Comparison of ENCODE assay signal across 34 cellular contexts in the genomic region with DNA sequence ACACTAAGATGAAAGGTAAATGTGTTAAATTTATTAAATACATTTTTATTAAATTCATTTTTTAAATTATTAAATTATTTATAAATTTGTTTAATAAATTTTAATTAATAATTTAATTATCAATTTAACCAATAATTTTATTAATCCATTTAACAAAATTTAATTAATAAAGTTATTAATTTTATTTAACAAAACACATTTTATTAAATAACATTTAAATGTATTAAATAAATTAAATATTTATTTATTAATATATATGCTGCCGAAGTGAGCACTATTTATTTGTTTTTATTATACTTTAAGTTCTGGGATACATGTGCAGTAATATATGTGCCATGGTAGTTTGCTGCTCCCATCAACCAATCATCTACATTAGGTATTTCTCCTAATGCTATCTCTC.
"Had no signal": no experiment of that assay in that cellular context is flagged by ENCODE, and none has a peak within 500 bp of the region (broad histone marks: within the 10 kb centered on the region; RNA-seq: fewer than 3 reads in every experiment).

No MANE protein-coding gene starts in this region.

- H3K9me3 ChIP-seq: ascending aorta, esophagus squamous epithelium had no signal

- H3K27ac ChIP-seq: ascending aorta, breast epithelium, cardiac muscle cell, coronary artery, dorsolateral prefrontal cortex, esophagus squamous epithelium, heart left ventricle had no signal

- ATAC-seq: activated naive CD4-positive, alpha-beta T cell treated with anti-CD3 and anti-CD28 coated beads, Interleukin-2, amount 50 U/mL, for 72 hours; activated T-cell treated with anti-CD3 and anti-CD28 coated beads, Interleukin-2, amount 50 U/mL, for 72 hours; heart left ventricle; T-helper 17 cell had no signal

- DNase-seq: activated CD4-positive, alpha-beta memory T cell treated with anti-CD3 and anti-CD28 coated beads, Interleukin-2, amount 10 ng/mL, durations not matched to agents 7 days and 5 days; activated CD4-positive, alpha-beta T cell treated with anti-CD3 and anti-CD28 coated beads for 1 hour; activated CD4-positive, alpha-beta T cell treated with anti-CD3 and anti-CD28 coated beads for 4 hours; activated CD4-positive, alpha-beta T cell treated with anti-CD3 and anti-CD28 coated beads, Interleukin-2, amount 10 ng/mL, durations not matched to agents 7 days and 5 days; activated CD4-positive, alpha-beta T cell treated with anti-CD3 and anti-CD28 coated beads, Interleukin-2, amount 50 U/mL, for 4 hours; activated CD8-positive, alpha-beta memory T cell treated with anti-CD3 and anti-CD28 coated beads, Interleukin-2, amount 50 U/mL, for 48 hours; activated gamma-delta T cell; activated naive CD4-positive, alpha-beta T cell; activated naive CD4-positive, alpha-beta T cell treated with anti-CD3 and anti-CD28 coated beads, Interleukin-2, amount 10 ng/mL, durations not matched to agents 7 days and 5 days; activated naive CD8-positive, alpha-beta T cell treated with anti-CD3 and anti-CD28 coated beads, Interleukin-2, amount 10 ng/mL, durations not matched to agents 7 days and 5 days; activated T-cell treated with anti-CD3 and anti-CD28 coated beads for 4 hours; activated T-cell treated with anti-CD3 and anti-CD28 coated beads, Interleukin-2, amount 50 U/mL, for 24 hours; activated T-cell treated with anti-CD3 and anti-CD28 coated beads, Interleukin-2, amount 50 U/mL, for 72 hours; central memory CD4-positive, alpha-beta T cell; cerebellar nuclear complex; dorsolateral prefrontal cortex; effector memory CD4-positive, alpha-beta T cell; endodermal cell; erythroblast; esophagus squamous epithelium; foreskin melanocyte; glutamatergic neuron; heart left ventricle; T-helper 1 cell; T-helper 17 cell; T1000 had no signal

- H3K4me3 Mint-ChIP-seq: activated CD4-positive, alpha-beta memory T cell treated with anti-CD3 and anti-CD28 coated beads, Interleukin-2, amount 10 ng/mL, durations not matched to agents 7 days and 5 days; activated CD4-positive, alpha-beta T cell treated with anti-CD3 and anti-CD28 coated beads, Interleukin-2, amount 10 ng/mL, durations not matched to agents 7 days and 5 days; activated naive CD4-positive, alpha-beta T cell treated with anti-CD3 and anti-CD28 coated beads, Interleukin-2, amount 10 ng/mL, durations not matched to agents 7 days and 5 days; activated naive CD8-positive, alpha-beta T cell treated with anti-CD3 and anti-CD28 coated beads, Interleukin-2, amount 10 ng/mL, durations not matched to agents 7 days and 5 days; activated T-cell treated with anti-CD3 and anti-CD28 coated beads, Interleukin-2, amount 50 U/mL, for 24 hours; activated T-cell treated with anti-CD3 and anti-CD28 coated beads, Interleukin-2, amount 50 U/mL, for 72 hours; dendritic cell treated with granulocyte-macrophage colony-stimulating factor and Interleukin-4, amounts not matched to agents 40 ng/mL and 50 ng/mL, for 4 days; endodermal cell; T-helper 17 cell; T-helper 2 cell treated with Interferon-gamma antibody and Interleukin-4, amounts not matched to agents 5 μg/mL and 100 μg/mL, for 36 hours had no signal

- H3K36me3 Mint-ChIP-seq: activated naive CD4-positive, alpha-beta T cell treated with anti-CD3 and anti-CD28 coated beads, Interleukin-2, amount 10 ng/mL, durations not matched to agents 7 days and 5 days; activated naive CD8-positive, alpha-beta T cell treated with anti-CD3 and anti-CD28 coated beads, Interleukin-2, amount 10 ng/mL, durations not matched to agents 7 days and 5 days; brain had no signal

- H3K4me1 ChIP-seq: ascending aorta, breast epithelium, esophagus squamous epithelium, heart left ventricle had no signal

- H3K27me3 ChIP-seq: ascending aorta, breast epithelium, cardiac muscle cell, esophagus squamous epithelium, heart left ventricle had no signal

- H3K36me3 ChIP-seq: ascending aorta, breast epithelium, cardiac muscle cell, esophagus squamous epithelium, heart left ventricle had no signal

- H3K4me1 Mint-ChIP-seq: activated CD4-positive, alpha-beta memory T cell treated with anti-CD3 and anti-CD28 coated beads, Interleukin-2, amount 10 ng/mL, durations not matched to agents 7 days and 5 days; activated CD4-positive, alpha-beta T cell treated with anti-CD3 and anti-CD28 coated beads, Interleukin-2, amount 10 ng/mL, durations not matched to agents 7 days and 5 days; activated naive CD4-positive, alpha-beta T cell treated with anti-CD3 and anti-CD28 coated beads, Interleukin-2, amount 10 ng/mL, durations not matched to agents 7 days and 5 days; activated naive CD8-positive, alpha-beta T cell treated with anti-CD3 and anti-CD28 coated beads, Interleukin-2, amount 10 ng/mL, durations not matched to agents 7 days and 5 days; brain; endodermal cell; T-helper 17 cell had no signal

- H3K27ac Mint-ChIP-seq: activated CD4-positive, alpha-beta memory T cell treated with anti-CD3 and anti-CD28 coated beads, Interleukin-2, amount 10 ng/mL, durations not matched to agents 7 days and 5 days; activated CD4-positive, alpha-beta T cell treated with anti-CD3 and anti-CD28 coated beads, Interleukin-2, amount 10 ng/mL, durations not matched to agents 7 days and 5 days; activated naive CD4-positive, alpha-beta T cell treated with anti-CD3 and anti-CD28 coated beads, Interleukin-2, amount 10 ng/mL, durations not matched to agents 7 days and 5 days; activated naive CD4-positive, alpha-beta T cell treated with anti-CD3 and anti-CD28 coated beads, Interleukin-2, amount 50 U/mL, for 72 hours; activated naive CD8-positive, alpha-beta T cell treated with anti-CD3 and anti-CD28 coated beads, Interleukin-2, amount 10 ng/mL, durations not matched to agents 7 days and 5 days; activated T-cell treated with anti-CD3 and anti-CD28 coated beads, Interleukin-2, amount 50 U/mL, for 24 hours; activated T-cell treated with anti-CD3 and anti-CD28 coated beads, Interleukin-2, amount 50 U/mL, for 72 hours; brain; dendritic cell treated with granulocyte-macrophage colony-stimulating factor and Interleukin-4, amounts not matched to agents 40 ng/mL and 50 ng/mL, for 4 days; endodermal cell; T-helper 17 cell; T-helper 2 cell treated with Interferon-gamma antibody and Interleukin-4, amounts not matched to agents 5 μg/mL and 100 μg/mL, for 36 hours had no signal

- H3K4me3 ChIP-seq: ascending aorta, breast epithelium, cardiac muscle cell, coronary artery, dorsolateral prefrontal cortex, esophagus squamous epithelium, heart left ventricle had no signal

- H3K27me3 Mint-ChIP-seq: activated CD4-positive, alpha-beta memory T cell treated with anti-CD3 and anti-CD28 coated beads, Interleukin-2, amount 10 ng/mL, durations not matched to agents 7 days and 5 days; activated CD4-positive, alpha-beta T cell treated with anti-CD3 and anti-CD28 coated beads, Interleukin-2, amount 10 ng/mL, durations not matched to agents 7 days and 5 days; activated naive CD4-positive, alpha-beta T cell treated with anti-CD3 and anti-CD28 coated beads, Interleukin-2, amount 10 ng/mL, durations not matched to agents 7 days and 5 days; activated naive CD8-positive, alpha-beta T cell treated with anti-CD3 and anti-CD28 coated beads, Interleukin-2, amount 10 ng/mL, durations not matched to agents 7 days and 5 days; activated T-cell treated with anti-CD3 and anti-CD28 coated beads, Interleukin-2, amount 50 U/mL, for 24 hours; dendritic cell treated with granulocyte-macrophage colony-stimulating factor and Interleukin-4, amounts not matched to agents 40 ng/mL and 50 ng/mL, for 4 days; T-helper 17 cell had no signal
